Comparison of ENCODE assay signal across 1 cellular context in genomic region chr19:54389556-54389955, GRCh38.
TF ChIP-seq lines count a peak whose summit lies in the region.

No MANE protein-coding gene starts in this region.

TF ChIP-seq in WTC11, 78 proteins besides CTCF, POLR2A, EP300 and RAD21 (continued from another document):
- TF ChIP-seq HMGXB4 (CRISPR knock-in tag; IDR thresholded peaks at IDR 0.05) (no peak), ZSCAN18 (CRISPR knock-in tag; IDR thresholded peaks at IDR 0.05) (no peak), ELF4 (CRISPR knock-in tag; IDR thresholded peaks at IDR 0.05; ENCODE audit: low read depth) (no peak), CBFB (CRISPR knock-in tag; IDR thresholded peaks at IDR 0.05; ENCODE audit: low read depth) (no peak), OVOL2 (CRISPR knock-in tag; IDR thresholded peaks at IDR 0.05; ENCODE audit: borderline replicate concordance) (no peak), ETV6 (CRISPR knock-in tag; IDR thresholded peaks at IDR 0.05) (no peak)
- TF ChIP-seq, protein P1, sequence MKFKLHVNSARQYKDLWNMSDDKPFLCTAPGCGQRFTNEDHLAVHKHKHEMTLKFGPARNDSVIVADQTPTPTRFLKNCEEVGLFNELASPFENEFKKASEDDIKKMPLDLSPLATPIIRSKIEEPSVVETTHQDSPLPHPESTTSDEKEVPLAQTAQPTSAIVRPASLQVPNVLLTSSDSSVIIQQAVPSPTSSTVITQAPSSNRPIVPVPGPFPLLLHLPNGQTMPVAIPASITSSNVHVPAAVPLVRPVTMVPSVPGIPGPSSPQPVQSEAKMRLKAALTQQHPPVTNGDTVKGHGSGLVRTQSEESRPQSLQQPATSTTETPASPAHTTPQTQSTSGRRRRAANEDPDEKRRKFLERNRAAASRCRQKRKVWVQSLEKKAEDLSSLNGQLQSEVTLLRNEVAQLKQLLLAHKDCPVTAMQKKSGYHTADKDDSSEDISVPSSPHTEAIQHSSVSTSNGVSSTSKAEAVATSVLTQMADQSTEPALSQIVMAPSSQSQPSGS (CRISPR knock-in tag; IDR thresholded peaks at IDR 0.05; ENCODE audit: borderline replicate concordance, low read depth) = no peak
